30 cellular contexts compared by ENCODE assay signal in genomic region chr20:43836790-43837189, GRCh38.
"Had no signal": no experiment of that assay in that cellular context is flagged by ENCODE, and none has a peak within 500 bp of the region (broad histone marks: within the 10 kb centered on the region; RNA-seq: fewer than 3 reads in every experiment).

No MANE protein-coding gene starts in this region.

- H3K27me3 ChIP-seq: adrenal gland, body of pancreas, brain microvascular endothelial cell had no signal

- H3K9me3 ChIP-seq: adrenal gland, body of pancreas, breast epithelium had no signal

- H3K4me1 ChIP-seq: adrenal gland, body of pancreas, breast epithelium had no signal

- H3K36me3 ChIP-seq: adrenal gland, brain microvascular endothelial cell, breast epithelium had no signal

- H3K27ac ChIP-seq: adrenal gland, body of pancreas, brain microvascular endothelial cell, breast epithelium, VCaP had no signal

- DNase-seq: activated CD4-positive, alpha-beta memory T cell treated with anti-CD3 and anti-CD28 coated beads, Interleukin-2, amount 10 ng/mL, durations not matched to agents 7 days and 5 days; activated CD4-positive, alpha-beta T cell treated with anti-CD3 and anti-CD28 coated beads for 1 hour; activated CD4-positive, alpha-beta T cell treated with anti-CD3 and anti-CD28 coated beads for 36 hours; activated CD4-positive, alpha-beta T cell treated with anti-CD3 and anti-CD28 coated beads, Interleukin-2, amount 10 ng/mL, durations not matched to agents 7 days and 5 days; activated CD4-positive, alpha-beta T cell treated with anti-CD3 and anti-CD28 coated beads, Interleukin-2, amount 50 U/mL, for 48 hours; activated CD4-positive, CD25-positive, alpha-beta regulatory T cell; activated CD8-positive, alpha-beta memory T cell treated with anti-CD3 and anti-CD28 coated beads for 24 hours; activated CD8-positive, alpha-beta memory T cell treated with anti-CD3 and anti-CD28 coated beads, Interleukin-2, amount 10 ng/mL, durations not matched to agents 7 days and 5 days; activated CD8-positive, alpha-beta memory T cell treated with anti-CD3 and anti-CD28 coated beads, Interleukin-2, amount 50 U/mL, for 48 hours; activated CD8-positive, alpha-beta T cell treated with anti-CD3 and anti-CD28 coated beads, Interleukin-2, amount 10 ng/mL, durations not matched to agents 7 days and 5 days; activated effector memory CD4-positive, alpha-beta T cell treated with Interleukin-2 at 50 U/mL for 16 hours; activated gamma-delta T cell; activated naive CD4-positive, alpha-beta T cell treated with anti-CD3 and anti-CD28 coated beads for 36 hours; activated naive CD4-positive, alpha-beta T cell treated with anti-CD3 and anti-CD28 coated beads, Interleukin-2, amount 50 U/mL, for 16 hours; activated naive CD8-positive, alpha-beta T cell treated with anti-CD3 and anti-CD28 coated beads for 36 hours; activated T-cell treated with anti-CD3 and anti-CD28 coated beads, Interleukin-2, amount 50 U/mL, for 24 hours; activated T-cell treated with anti-CD3 and anti-CD28 coated beads, Interleukin-2, amount 50 U/mL, for 48 hours; adrenal gland; amniotic stem cell; aorta; body of pancreas; brain microvascular endothelial cell; central memory CD4-positive, alpha-beta T cell; T-helper 1 cell; T-helper 2 cell; T-helper 9 cell had no signal

- H3K4me3 ChIP-seq: adrenal gland, body of pancreas, breast epithelium had no signal

- ATAC-seq: activated CD4-positive, alpha-beta T cell treated with anti-CD3 and anti-CD28 coated beads for 36 hours; activated CD4-positive, CD25-positive, alpha-beta regulatory T cell treated with anti-CD3 and anti-CD28 coated beads, Interleukin-2, amount 50 U/mL, for 24 hours; activated CD8-positive, alpha-beta memory T cell treated with anti-CD3 and anti-CD28 coated beads, Interleukin-2, amount 10 ng/mL, durations not matched to agents 7 days and 5 days; activated CD8-positive, alpha-beta T cell treated with anti-CD3 and anti-CD28 coated beads, Interleukin-2, amount 10 ng/mL, durations not matched to agents 7 days and 5 days; activated naive CD4-positive, alpha-beta T cell treated with anti-CD3 and anti-CD28 coated beads, Interleukin-2, amount 50 U/mL, for 72 hours; body of pancreas had no signal
